14 cellular contexts compared by ENCODE assay signal in genomic region chr16:69301187-69301586, GRCh38. TPM values are rescaled to one million over a fixed set of nuclear protein-coding genes. Genes with fewer than 3 reads are reported as not detected.
DNase-seq lines count a peak whose midpoint lies in the region; ATAC-seq and TF ChIP-seq lines count a peak whose summit lies in the region.
"Had no signal": no experiment of that assay in that cellular context is flagged by ENCODE, and none has a peak within 500 bp of the region (broad histone marks: within the 10 kb centered on the region; RNA-seq: fewer than 3 reads in every experiment).

No MANE protein-coding gene starts in this region.

- no peaks in the 10 kb centered on the region for H3K4me1 Mint-ChIP-seq in activated CD4-positive, alpha-beta memory T cell treated with anti-CD3 and anti-CD28 coated beads for 36 hours (ENCODE audit: low read depth)
- H3K4me1 Mint-ChIP-seq: GM23338 had no signal

- H3K9me3 Mint-ChIP-seq in activated CD4-positive, alpha-beta memory T cell treated with anti-CD3 and anti-CD28 coated beads for 36 hours: no peaks in the 10 kb centered on the region
- H3K9me3 Mint-ChIP-seq: CD4-positive, alpha-beta T cell; GM23338 had no signal

- H3K36me3 Mint-ChIP-seq in activated CD4-positive, alpha-beta memory T cell treated with anti-CD3 and anti-CD28 coated beads for 36 hours: peaks cover 8% of the 10 kb centered on the region

- H3K27ac ChIP-seq in mesendoderm (ENCODE audit: low read depth, low read length): no peak overlapping the region
- H3K27ac ChIP-seq in thyroid gland: peak overlapping the region; percentile 88 to 93 (median 92)
- H3K27ac ChIP-seq: C4-2B had no signal

- no peak overlapping the region for H3K9ac ChIP-seq in mesendoderm (ENCODE audit: low read length)

- TF ChIP-seq CTCF in thyroid gland (IDR thresholded peaks at IDR 0.05): no peak

- no peak overlapping the region for H3K4ac ChIP-seq in mesendoderm (ENCODE audit: low read depth, low read length)

- H4K5ac ChIP-seq in mesendoderm (ENCODE audit: low read length): no peak overlapping the region

- H3K56ac ChIP-seq in mesendoderm (ENCODE audit: low read length): no peak overlapping the region

- no peak overlapping the region for H2BK120ac ChIP-seq in mesendoderm (ENCODE audit: low read depth, low read length)

- H2BK5ac ChIP-seq in mesendoderm (ENCODE audit: low read length): no peak overlapping the region

- CTCF ChIA-PET in activated CD4-positive, alpha-beta memory T cell treated with anti-CD3 and anti-CD28 coated beads for 36 hours (lab: Charles Lee): no interaction called here

- ATAC-seq in GM21360 (IDR thresholded peaks at IDR 0.05; ENCODE audit: unreplicated experiment) (no peak), GM21447 (IDR thresholded peaks at IDR 0.05; ENCODE audit: unreplicated experiment) (no peak)
- ATAC-seq: GM23338, HCT116 had no signal

- H3K23ac ChIP-seq in mesendoderm (ENCODE audit: low read length): no peak overlapping the region

- no peak overlapping the region for H3K27ac Mint-ChIP-seq in activated CD4-positive, alpha-beta memory T cell treated with anti-CD3 and anti-CD28 coated beads for 36 hours
- H3K27ac Mint-ChIP-seq: CD4-positive, alpha-beta T cell; GM23338 had no signal

- no peak overlapping the region for H3K18ac ChIP-seq in mesendoderm (ENCODE audit: low read length)

- no peaks in the 10 kb centered on the region for H3K27me3 Mint-ChIP-seq in activated CD4-positive, alpha-beta memory T cell treated with anti-CD3 and anti-CD28 coated beads for 36 hours
- H3K27me3 Mint-ChIP-seq: CD4-positive, alpha-beta T cell had no signal

- H3K36me3 ChIP-seq in mesendoderm (ENCODE audit: control insufficient read depth, insufficient read depth, low read length): peaks cover 6% of the 10 kb centered on the region
- no peaks in the 10 kb centered on the region for H3K36me3 ChIP-seq in thyroid gland

- H3K9me3 ChIP-seq in thyroid gland: no peaks in the 10 kb centered on the region
- H3K9me3 ChIP-seq: Caco-2 had no signal

- H3K4me3 ChIP-seq in mesendoderm (ENCODE audit: low read length): no peak overlapping the region
- no peak overlapping the region for H3K4me3 ChIP-seq in thyroid gland (replicated peaks in 1 of 3)
- H3K4me3 ChIP-seq: GM23338 had no signal

- H3K79me2 ChIP-seq in mesendoderm (ENCODE audit: control insufficient read depth, insufficient read depth, low read length): no peaks in the 10 kb centered on the region

- intact Hi-C loops in thyroid gland (cut with DNase I): no loop called here
- intact Hi-C loops in activated CD4-positive, alpha-beta memory T cell treated with anti-CD3 and anti-CD28 coated beads for 36 hours (cut with micrococcal nuclease): no loop called here

- H2AK5ac ChIP-seq in mesendoderm (ENCODE audit: low read length): no peak overlapping the region

- no peak for TF ChIP-seq POLR2A in thyroid gland (IDR thresholded peaks at IDR 0.05)

- no CpG with 5 or more reads among the region's 1 CpG for WGBS in mesendoderm (ENCODE audit: extremely low coverage, insufficient coverage, low lambda C conversion rate)
- 21 to 31% methylated on average over 1 of the region's 1 CpG for WGBS in thyroid gland, 2 donors

- H3K4me2 ChIP-seq in mesendoderm (ENCODE audit: low read length): no peak overlapping the region
- H3K4me2 ChIP-seq: GM23338 had no signal

- no peak overlapping the region for H3K4me3 Mint-ChIP-seq in activated CD4-positive, alpha-beta memory T cell treated with anti-CD3 and anti-CD28 coated beads for 36 hours
- H3K4me3 Mint-ChIP-seq: CD4-positive, alpha-beta T cell; GM23338 had no signal

- no peak overlapping the region for H4K8ac ChIP-seq in mesendoderm (ENCODE audit: low read depth, low read length)

- H3K79me1 ChIP-seq in mesendoderm (ENCODE audit: low read length): no peaks in the 10 kb centered on the region

- no peak overlapping the region for H2BK15ac ChIP-seq in mesendoderm (replicated peaks; ENCODE audit: low read depth)

- H3K4me1 ChIP-seq in mesendoderm (ENCODE audit: control insufficient read depth, low read depth, low read length): no peaks in the 10 kb centered on the region
- H3K4me1 ChIP-seq in thyroid gland: peaks cover 65 to 71% of the 10 kb centered on the region in 2 donors
- H3K4me1 ChIP-seq: Caco-2 had no signal

- no peaks in the 10 kb centered on the region for H3K27me3 ChIP-seq in mesendoderm (ENCODE audit: insufficient read depth, low read length, poor library complexity)
- H3K27me3 ChIP-seq in thyroid gland: no peaks in the 10 kb centered on the region

- DNase-seq in dermis blood vessel endothelial cell (peak; percentile 60), mesendoderm (peak; percentile 44), thyroid gland (no peak)
- no peak for DNase-seq in activated CD4-positive, alpha-beta memory T cell treated with anti-CD3 and anti-CD28 coated beads for 36 hours
- DNase-seq: ACHN; Caco-2; CD4-positive, alpha-beta T cell; IMR-90 had no signal

- POLR2A ChIA-PET in activated CD4-positive, alpha-beta memory T cell treated with anti-CD3 and anti-CD28 coated beads for 36 hours (lab: Charles Lee): no interaction called here

RNA-seq across cellular contexts. Expression of gene VPS4A, which starts 10.0 kb away (rescaled TPM):
- 35.4 and 38.3 TPM in 2 replicates for total RNA-seq in dermis blood vessel endothelial cell
- 33.5 TPM for polyA plus RNA-seq in mesendoderm (2013, experiment 1 of 2)
- 35.0 TPM for polyA plus RNA-seq in mesendoderm (2013, experiment 2 of 2)
- 10 to 100 TPM; 33.5 to 47.5 (median 43.2) TPM for total RNA-seq in thyroid gland
- 10 to 100 TPM; 32.1 to 33.0 TPM for total RNA-seq in activated CD4-positive, alpha-beta memory T cell treated with anti-CD3 and anti-CD28 coated beads for 36 hours

RNA-seq across cellular contexts. Expression of gene PDF, which starts 29.2 kb away (rescaled TPM):
- total RNA-seq in dermis blood vessel endothelial cell (15.1 and 19.3 TPM in 2 replicates), thyroid gland (10 to 100 TPM; 35.2 to 57.0 (median 51.0) TPM)
- polyA plus RNA-seq in mesendoderm (2013, experiment 1 of 2): 25.4 TPM
- polyA plus RNA-seq in mesendoderm (2013, experiment 2 of 2): 23.4 TPM
- total RNA-seq in activated CD4-positive, alpha-beta memory T cell treated with anti-CD3 and anti-CD28 coated beads for 36 hours: 10 to 100 TPM; 16.2 to 17.6 TPM

RNA-seq across cellular contexts. Expression of gene COG8, which starts 38.2 kb away (rescaled TPM):
- total RNA-seq in dermis blood vessel endothelial cell: 37.4 and 43.1 TPM in 2 replicates
- polyA plus RNA-seq in mesendoderm (2013, experiment 1 of 2): 28.2 TPM
- 28.4 TPM for polyA plus RNA-seq in mesendoderm (2013, experiment 2 of 2)
- total RNA-seq in thyroid gland: 10 to 100 TPM; 63.3 to 84.2 (median 74.7) TPM
- total RNA-seq in activated CD4-positive, alpha-beta memory T cell treated with anti-CD3 and anti-CD28 coated beads for 36 hours: 10 to 100 TPM; 25.4 to 27.9 TPM

RNA-seq across cellular contexts. Expression of gene NIP7, which starts 38.4 kb away (rescaled TPM):
- total RNA-seq in dermis blood vessel endothelial cell (25.6 and 27.4 TPM in 2 replicates), thyroid gland (10 to 100 TPM in 3 of 4 donors, 1 to 10 TPM in 1; 9.8 to 17.5 (median 14.7) TPM)
- polyA plus RNA-seq in mesendoderm (2013, experiment 1 of 2): 74.2 TPM
- 74.5 TPM for polyA plus RNA-seq in mesendoderm (2013, experiment 2 of 2)
- total RNA-seq in activated CD4-positive, alpha-beta memory T cell treated with anti-CD3 and anti-CD28 coated beads for 36 hours: 10 to 100 TPM; 43.3 to 47.1 TPM

RNA-seq across cellular contexts. Expression of gene TMED6, which starts 50.4 kb away (rescaled TPM):
- 0.14 and 0.17 TPM in 2 replicates for total RNA-seq in dermis blood vessel endothelial cell
- polyA plus RNA-seq in mesendoderm (2013, experiment 1 of 2): 0.06 TPM
- 0.17 TPM for polyA plus RNA-seq in mesendoderm (2013, experiment 2 of 2)
- 1 to 10 TPM in 1 of 4 donors, not detected in 3; 4.1 TPM for total RNA-seq in thyroid gland
- total RNA-seq in activated CD4-positive, alpha-beta memory T cell treated with anti-CD3 and anti-CD28 coated beads for 36 hours: under 1 TPM; 0.58 to 0.86 TPM
- total RNA-seq: GM23338, IMR-90 had no signal
- polyA plus RNA-seq: BJ had no signal

Comparison
In these comparisons a context has a peak if more than half of its experiments do, and no peak if none do; other contexts are left out.
1. DNase-seq: peak in dermis blood vessel endothelial cell (single experiment) and mesendoderm (single experiment); none in thyroid gland (0 of 2) and activated CD4-positive, alpha-beta memory T cell treated with anti-CD3 and anti-CD28 coated beads for 36 hours (single experiment).